Comparison of ENCODE assay signal across 8 cellular contexts in genomic region chr12:24561411-24561871, GRCh38.
DNase-seq lines count a peak whose midpoint lies in the region; ATAC-seq and TF ChIP-seq lines count a peak whose summit lies in the region.

No MANE protein-coding gene starts in this region.

- H3K4me1 Mint-ChIP-seq in activated T-cell treated with anti-CD3 and anti-CD28 coated beads, Interleukin-2, amount 50 U/mL, for 4 hours (ENCODE audit: low read depth): peaks cover 15% of the 10 kb centered on the region
- peaks cover 17% of the 10 kb centered on the region for H3K4me1 Mint-ChIP-seq in activated T-helper 2 cell treated with anti-CD3 and anti-CD28 coated beads, Interferon-gamma antibody, Interleukin-2, Interleukin-4, amounts not matched to agents 10 μg/mL and 5 μg/mL and 100 μg/mL, durations not matched to agents 14 hours and 24 hours and 36 hours (ENCODE audit: low read depth)

- peaks cover 67% of the 10 kb centered on the region for H3K27me3 Mint-ChIP-seq in activated T-cell treated with anti-CD3 and anti-CD28 coated beads, Interleukin-2, amount 50 U/mL, for 4 hours (ENCODE audit: low read depth)
- H3K27me3 Mint-ChIP-seq in activated T-helper 2 cell treated with anti-CD3 and anti-CD28 coated beads, Interferon-gamma antibody, Interleukin-2, Interleukin-4, amounts not matched to agents 10 μg/mL and 5 μg/mL and 100 μg/mL, durations not matched to agents 14 hours and 24 hours and 36 hours (ENCODE audit: low read depth): peaks cover 67% of the 10 kb centered on the region

- H3K36me3 Mint-ChIP-seq in activated T-cell treated with anti-CD3 and anti-CD28 coated beads, Interleukin-2, amount 50 U/mL, for 4 hours (ENCODE audit: insufficient read depth): no peaks in the 10 kb centered on the region
- no peaks in the 10 kb centered on the region for H3K36me3 Mint-ChIP-seq in activated T-helper 2 cell treated with anti-CD3 and anti-CD28 coated beads, Interferon-gamma antibody, Interleukin-2, Interleukin-4, amounts not matched to agents 10 μg/mL and 5 μg/mL and 100 μg/mL, durations not matched to agents 14 hours and 24 hours and 36 hours (ENCODE audit: low read depth)

- H3K9me3 ChIP-seq in right atrium auricular region: no peaks in the 10 kb centered on the region

- DNase-seq in activated T-cell treated with anti-CD3 and anti-CD28 coated beads, Interleukin-2, amount 50 U/mL, for 4 hours: no peak
- no peak for DNase-seq in activated T-cell treated with anti-CD3 and anti-CD28 coated beads, Interleukin-2, amount 50 U/mL, for 1 hour
- no peak for DNase-seq in activated T-helper 2 cell treated with anti-CD3 and anti-CD28 coated beads, Interferon-gamma antibody, Interleukin-2, Interleukin-4, amounts not matched to agents 10 μg/mL and 5 μg/mL and 100 μg/mL, durations not matched to agents 14 hours and 24 hours and 36 hours (ENCODE audit: low spot score)
- no peak for DNase-seq in right atrium auricular region (ENCODE audit: low spot score)
- DNase-seq in retina: peak; percentile 47
- no peak for DNase-seq in mucosa of gallbladder (ENCODE audit: low spot score)

- no peaks in the 10 kb centered on the region for H3K9me3 Mint-ChIP-seq in activated T-cell treated with anti-CD3 and anti-CD28 coated beads, Interleukin-2, amount 50 U/mL, for 4 hours
- H3K9me3 Mint-ChIP-seq in activated T-helper 2 cell treated with anti-CD3 and anti-CD28 coated beads, Interferon-gamma antibody, Interleukin-2, Interleukin-4, amounts not matched to agents 10 μg/mL and 5 μg/mL and 100 μg/mL, durations not matched to agents 14 hours and 24 hours and 36 hours: no peaks in the 10 kb centered on the region

- H3K27ac Mint-ChIP-seq in activated T-helper 2 cell treated with anti-CD3 and anti-CD28 coated beads, Interferon-gamma antibody, Interleukin-2, Interleukin-4, amounts not matched to agents 10 μg/mL and 5 μg/mL and 100 μg/mL, durations not matched to agents 14 hours and 24 hours and 36 hours: no peak overlapping the region

- no peak for TF ChIP-seq CTCF in right atrium auricular region (IDR thresholded peaks at IDR 0.05)

- H3K4me3 Mint-ChIP-seq in activated T-cell treated with anti-CD3 and anti-CD28 coated beads, Interleukin-2, amount 50 U/mL, for 4 hours: peak overlapping the region; percentile 67
- H3K4me3 Mint-ChIP-seq in activated T-helper 2 cell treated with anti-CD3 and anti-CD28 coated beads, Interferon-gamma antibody, Interleukin-2, Interleukin-4, amounts not matched to agents 10 μg/mL and 5 μg/mL and 100 μg/mL, durations not matched to agents 14 hours and 24 hours and 36 hours (ENCODE audit: low read depth): peak overlapping the region; percentile 88

- intact Hi-C loops in activated T-helper 2 cell treated with anti-CD3 and anti-CD28 coated beads, Interferon-gamma antibody, Interleukin-2, Interleukin-4, amounts not matched to agents 10 μg/mL and 5 μg/mL and 100 μg/mL, durations not matched to agents 14 hours and 24 hours and 36 hours (cut with micrococcal nuclease): loop anchor here (10.0 kb wide), 1 partner anchor 153 kb away; no protein-coding TSS in a partner anchor

- H3K4me1 ChIP-seq in right atrium auricular region: peaks cover 0 to 18% of the 10 kb centered on the region in 2 donors

- H3K36me3 ChIP-seq in right atrium auricular region: no peaks in the 10 kb centered on the region

- peak overlapping the region; percentile 86 to 93 for H3K27ac ChIP-seq in right atrium auricular region

- H3K4me3 ChIP-seq in right atrium auricular region: peak overlapping the region; percentile 70 to 82

- no peaks in the 10 kb centered on the region for H3K27me3 ChIP-seq in right atrium auricular region

- ATAC-seq in activated T-cell treated with anti-CD3 and anti-CD28 coated beads, Interleukin-2, amount 50 U/mL, for 4 hours: no peak
- no peak for ATAC-seq in GM21390 (IDR thresholded peaks at IDR 0.05; ENCODE audit: unreplicated experiment)
- ATAC-seq in GM18858 (IDR thresholded peaks at IDR 0.05; ENCODE audit: unreplicated experiment): no peak
